In the genomic region with DNA sequence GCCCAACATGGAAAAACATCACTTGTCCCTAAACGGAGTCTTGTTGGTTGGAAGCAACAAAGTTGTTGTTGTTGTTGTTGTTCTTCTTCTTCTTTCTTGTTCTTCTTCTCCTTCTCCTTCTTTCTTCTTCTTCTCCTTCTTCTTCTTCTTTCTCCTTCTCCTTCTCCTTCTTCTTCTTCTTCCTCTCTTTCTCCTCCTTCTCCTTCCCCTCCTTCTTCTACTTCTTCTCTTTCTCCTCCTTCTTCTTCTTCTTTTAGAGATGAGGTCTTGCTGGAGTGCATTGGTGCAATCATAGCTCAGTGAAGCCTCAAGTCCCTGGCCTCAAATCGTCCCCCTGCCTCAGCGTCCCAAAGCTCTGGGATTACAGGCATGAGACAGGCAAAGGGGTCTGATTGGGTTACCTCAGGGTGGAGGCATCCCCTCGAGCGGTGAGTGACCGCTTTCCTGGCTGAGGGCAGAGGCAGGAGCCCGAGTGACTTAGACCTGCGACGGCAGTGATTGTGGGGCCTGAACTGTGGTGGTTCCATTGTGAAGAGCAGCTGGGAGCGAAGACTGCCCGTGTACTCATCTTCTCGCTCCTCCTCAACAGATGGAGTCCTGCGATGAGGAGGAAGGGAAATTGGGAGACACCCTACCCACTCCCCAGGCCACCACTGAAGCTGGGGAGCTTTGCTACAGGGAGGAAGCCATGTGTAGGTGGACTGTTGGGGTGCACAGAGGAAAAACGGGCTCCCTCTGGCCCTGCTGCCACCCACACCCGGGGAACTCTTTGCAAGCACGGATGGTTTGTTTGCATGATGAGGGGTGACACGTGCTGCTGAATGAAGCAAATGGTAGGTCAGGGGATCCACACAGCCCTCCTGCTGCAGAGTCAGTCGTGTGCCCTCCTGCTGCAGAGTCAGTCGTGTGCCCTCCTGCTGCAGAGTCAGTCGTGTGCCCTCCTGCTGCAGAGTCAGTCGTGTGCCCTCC, we compare ENCODE assay signal across 29 cellular contexts. TPM values are rescaled to one million over a fixed set of nuclear protein-coding genes. Genes with fewer than 3 reads are reported as not detected.
A peak's percentile ranks its signal among the peaks of the same experiment; 100 is the strongest.
DNase-seq lines count a peak whose midpoint lies in the region; ATAC-seq, FAIRE-seq and TF ChIP-seq lines count a peak whose summit lies in the region.
"Had no signal": no experiment of that assay in that cellular context is flagged by ENCODE, and none has a peak within 500 bp of the region (broad histone marks: within the 10 kb centered on the region; RNA-seq: fewer than 3 reads in every experiment).

No MANE protein-coding gene starts in this region.

- POLR2A ChIA-PET in HepG2 (lab: Yijun Ruan, JAX), result interaction anchor here (0.8 to 1.8 kb wide), 5 partner anchors 8 to 41 kb away, joined by 3 to 18 read pairs (median 6); no protein-coding TSS in a partner anchor

- H4K20me1 ChIP-seq in HepG2 (ENCODE audit: insufficient read depth, low read length), result no peaks in the 10 kb centered on the region
- no peaks in the 10 kb centered on the region for H4K20me1 ChIP-seq in osteoblast (ENCODE audit: insufficient read depth, low read length)

- H3K36me3 Mint-ChIP-seq in central memory CD8-positive, alpha-beta T cell (ENCODE audit: insufficient read depth), result no peaks in the 10 kb centered on the region
- H3K36me3 Mint-ChIP-seq: CD14-positive monocyte; CD8-positive, alpha-beta memory T cell; IgD-negative memory B cell had no signal

- no peak for TF ChIP-seq RAD21 in HepG2 (CRISPR knock-in tag; IDR thresholded peaks at IDR 0.05)

- H3K4me3 Mint-ChIP-seq in central memory CD8-positive, alpha-beta T cell, result no peak overlapping the region
- H3K4me3 Mint-ChIP-seq: CD14-positive monocyte, GM23338 had no signal

- no peak for FAIRE-seq in HepG2 (lab: Jason Lieb, UNC)
- FAIRE-seq: GM12892, GM19239, RCC 7860 had no signal

- H3K79me2 ChIP-seq in HepG2 (ENCODE audit: insufficient read depth, low read length) (no peaks in the 10 kb centered on the region), osteoblast (ENCODE audit: insufficient read depth, low read length) (no peaks in the 10 kb centered on the region)

- H2AFZ ChIP-seq in HepG2 (ENCODE audit: low read length) (no peak overlapping the region), osteoblast (ENCODE audit: low read length) (no peak overlapping the region)
- H2AFZ ChIP-seq: GM23338 had no signal

- H3K27me3 ChIP-seq in HepG2 (ENCODE audit: control insufficient read depth in 1 of 2, insufficient read depth in 2 of 2, low read length in 2 of 2) (no peaks in the 10 kb centered on the region), osteoblast (ENCODE audit: insufficient read depth, low read length) (peaks cover 11% of the 10 kb centered on the region), transverse colon (no peaks in the 10 kb centered on the region), tibial artery (peaks cover 0 to 10% of the 10 kb centered on the region in 2 donors)

- no peaks in the 10 kb centered on the region for H3K9me3 ChIP-seq in HepG2 (ENCODE audit: low read length)
- no peaks in the 10 kb centered on the region for H3K9me3 ChIP-seq in osteoblast (ENCODE audit: low read depth, low read length)
- H3K9me3 ChIP-seq in transverse colon, result no peaks in the 10 kb centered on the region
- no peaks in the 10 kb centered on the region for H3K9me3 ChIP-seq in tibial artery
- H3K9me3 ChIP-seq: BE2C, HAP-1 had no signal

- peaks cover 67% of the 10 kb centered on the region for H3K4me1 ChIP-seq in HepG2 (ENCODE audit: insufficient read depth, low read length)
- no peaks in the 10 kb centered on the region for H3K4me1 ChIP-seq in osteoblast (ENCODE audit: insufficient read depth, low read length)
- peaks cover 5 to 35% (median 29%) of the 10 kb centered on the region in 4 donors for H3K4me1 ChIP-seq in transverse colon
- H3K4me1 ChIP-seq in tibial artery, result peaks cover 0 to 10% (median 4%) of the 10 kb centered on the region in 4 donors
- H3K4me1 ChIP-seq: BE2C had no signal

- intact Hi-C loops in HepG2 (cut with micrococcal nuclease; ENCODE audit: unreplicated experiment), result no loop called here
- intact Hi-C loops in transverse colon (cut with DNase I; ENCODE audit: low total_unique reads), result no loop called here
- intact Hi-C loops in tibial artery (cut with DNase I; ENCODE audit: low total_unique reads), result no loop called here

- TF ChIP-seq CTCF in HepG2 (CRISPR knock-in tag; IDR thresholded peaks at IDR 0.05), result no peak
- TF ChIP-seq CTCF in osteoblast (IDR thresholded peaks at IDR 0.05; ENCODE audit: extremely low read depth, low read depth, low read length), result no peak
- no peak for TF ChIP-seq CTCF in transverse colon (IDR thresholded peaks at IDR 0.05)
- no peak for TF ChIP-seq CTCF in tibial artery (IDR thresholded peaks at IDR 0.05)

- H3K9ac ChIP-seq in HepG2 (ENCODE audit: insufficient read depth, low read depth, low read length), result peak overlapping the region; percentile 10; the same call in 1 of the 2 replicates

- H3K27me3 Mint-ChIP-seq in central memory CD8-positive, alpha-beta T cell, result peaks cover 27% of the 10 kb centered on the region

- no peaks in the 10 kb centered on the region for H3K9me3 Mint-ChIP-seq in central memory CD8-positive, alpha-beta T cell
- H3K9me3 Mint-ChIP-seq: CD14-positive monocyte; CD8-positive, alpha-beta memory T cell; GM23338; IgD-negative memory B cell had no signal

- peak overlapping the region; percentile 6 for H3K27ac Mint-ChIP-seq in central memory CD8-positive, alpha-beta T cell (ENCODE audit: low read depth)
- H3K27ac Mint-ChIP-seq: CD8-positive, alpha-beta memory T cell; GM23338; IgD-negative memory B cell had no signal

- no peak for TF ChIP-seq POLR2A in HepG2 (IDR thresholded peaks at IDR 0.05; ENCODE audit: insufficient read depth in 1 of 2, low read depth in 2 of 2, low read length in 2 of 2)
- no peak for TF ChIP-seq POLR2A in transverse colon (IDR thresholded peaks at IDR 0.05)

- CTCF ChIA-PET in HepG2 (lab: Yijun Ruan, JAX; ENCODE audit: low intra/inter-chr PET ratio, low total read pairs), result no interaction called here

- H3K4me2 ChIP-seq in HepG2 (ENCODE audit: low read depth, low read length) (peak overlapping the region; percentile 84), osteoblast (ENCODE audit: insufficient read depth, low read length) (no peak overlapping the region)
- H3K4me2 ChIP-seq: GM23338 had no signal

- in situ Hi-C loops in HepG2 (cut with HindIII; ENCODE audit: extremely low pct_ligation_motif_present, low pct_unique_long_range_greater_than_20kb) (no loop called here), transverse colon (cut with MboI; ENCODE audit: low pct_ligation_motif_present in 1 of 4, low pct_unique_long_range_greater_than_20kb in 1 of 4, low sequenced_read_pairs in 3 of 4) (no loop called here)

- BruUV-seq in HepG2 (replicated peaks; lab: Mats Ljungman, UMichigan), result no TSS peak

- H3K36me3 ChIP-seq in HepG2 (replicated peaks in 1 of 2; ENCODE audit: control insufficient read depth in 1 of 2, insufficient read depth in 2 of 2, low read length in 2 of 2) (no peaks in the 10 kb centered on the region), osteoblast (ENCODE audit: insufficient read depth, low read length) (no peaks in the 10 kb centered on the region), transverse colon (no peaks in the 10 kb centered on the region), tibial artery (no peaks in the 10 kb centered on the region)
- H3K36me3 ChIP-seq: BE2C, HAP-1 had no signal

- H3K4me1 Mint-ChIP-seq in central memory CD8-positive, alpha-beta T cell, result peaks cover 5% of the 10 kb centered on the region

- ATAC-seq in central memory CD8-positive, alpha-beta T cell (replicated peaks; ENCODE audit: extremely low read depth, poor library complexity, severe bottlenecking), result no peak
- no peak for ATAC-seq in HepG2
- ATAC-seq: GM23338 had no signal

- H3K4me3 ChIP-seq in HepG2 (replicated peaks in 1 of 3; ENCODE audit: insufficient read depth in 1 of 3, low read depth in 2 of 3, low read length in 3 of 3) (peak overlapping the region in 1 of 3 experiments; percentile 56; a peak in 1 of 6 replicates), osteoblast (ENCODE audit: insufficient read depth, low read length) (no peak overlapping the region), transverse colon (no peak overlapping the region), tibial artery (no peak overlapping the region)
- H3K4me3 ChIP-seq: GM23338, HAP-1, SK-N-MC had no signal

- no peak overlapping the region for H3K27ac ChIP-seq in HepG2 (ENCODE audit: extremely low read length, insufficient read depth, low read length)
- H3K27ac ChIP-seq in osteoblast (ENCODE audit: low read depth, low read length), result no peak overlapping the region
- peak overlapping the region; percentile 25 to 78 (median 56) for H3K27ac ChIP-seq in transverse colon
- H3K27ac ChIP-seq in tibial artery, result no peak overlapping the region
- H3K27ac ChIP-seq: SK-N-MC had no signal

- 56% methylated on average over 21 of the region's 21 CpGs for WGBS in HepG2 (ENCODE audit: low lambda C conversion rate)
- WGBS in transverse colon (ENCODE audit: low coverage in 1 of 2), 2 donors, result 67 to 83% methylated on average over 1 to 18 of the region's 21 CpGs

- DNase-seq in central memory CD8-positive, alpha-beta T cell (ENCODE audit: low spot score in 2 of 2), result no peak
- no peak for DNase-seq in HepG2 (ENCODE audit: low spot score)
- peak; percentile 54 for DNase-seq in osteoblast (ENCODE audit: insufficient read length, low spot score, missing footprints)
- DNase-seq in transverse colon, result no peak
- DNase-seq in DMS79 treated with DMSO at 0.1 percent for 48 hours (lab: John Stamatoyannopoulos, UW), result no peak
- DNase-seq in GM19238 (ENCODE audit: insufficient read length, low spot score), result no peak
- DNase-seq in tibial artery, result no peak
- DNase-seq in activated CD4-positive, alpha-beta T cell treated with anti-CD3 and anti-CD28 coated beads for 4 hours, result no peak
- DNase-seq: ACHN, BE2C, DMS 273 treated with DMSO at 0.1 percent for 48 hours, DND-41, NCI-H1092, NCI-H1436, NCI-H187, NCI-H2171 treated with DMSO at 0.1 percent for 48 hours, NCI-H345, NCI-H524, NCI-H774, SIG-M5 had no signal

- TF ChIP-seq EP300 in HepG2 (IDR thresholded peaks at IDR 0.05; ENCODE audit: low read depth in 2 of 2, low read length in 2 of 2) (no peak), HepG2 (CRISPR knock-in tag; IDR thresholded peaks at IDR 0.05; ENCODE audit: borderline replicate concordance) (no peak), transverse colon (IDR thresholded peaks at IDR 0.05; ENCODE audit: low read depth) (no peak)

RNA-seq across cellular contexts. Expression of gene PER2, which starts 7.0 kb away (rescaled TPM):
- total RNA-seq in HepG2 (2016; rRNA removed; fragmentation: Illumina TruSeq; extraction: Trizol), result 6.8 and 9.4 TPM in 2 replicates
- 21.5 and 22.6 TPM in 2 replicates for total RNA-seq in HepG2 (2016; cell fraction: cytosol; rRNA removed; fragmentation: Illumina TruSeq; extraction: Trizol; ENCODE audit: low read depth)
- 5.4 and 8.6 TPM in 2 replicates for total RNA-seq in HepG2 (2016; cell fraction: insoluble cytoplasmic fraction; rRNA removed; fragmentation: Illumina TruSeq; extraction: Trizol)
- 9.6 TPM in 2 replicates for total RNA-seq in HepG2 (2016; cell fraction: membrane; rRNA removed; fragmentation: Illumina TruSeq; extraction: Trizol)
- total RNA-seq in HepG2 (2016; cell fraction: nucleus; rRNA removed; fragmentation: Illumina TruSeq; extraction: Trizol), result 9.6 and 11.5 TPM in 2 replicates
- polyA plus RNA-seq in HepG2 (2011; rRNA removed), result 5.1 TPM in 2 replicates
- polyA plus RNA-seq in HepG2 (2011; cell fraction: cytosol; rRNA removed), result 2.3 and 2.9 TPM in 2 replicates
- polyA plus RNA-seq in HepG2 (2011; cell fraction: nucleus; rRNA removed), result 12.7 and 15.5 TPM in 2 replicates
- polyA plus RNA-seq in HepG2 (2012), result 7.2 and 7.6 TPM in 2 replicates
- polyA plus RNA-seq in HepG2 (2016; cell fraction: cytosol; fragmentation: Illumina TruSeq; extraction: Trizol; ENCODE audit: low read depth), result 0.31 and 0.44 TPM in 2 replicates
- 5.0 and 6.1 TPM in 2 replicates for polyA plus RNA-seq in HepG2 (2016; cell fraction: insoluble cytoplasmic fraction; fragmentation: Illumina TruSeq; extraction: Trizol; ENCODE audit: low read depth)
- 1.3 and 1.5 TPM in 2 replicates for polyA plus RNA-seq in HepG2 (2016; cell fraction: membrane; fragmentation: Illumina TruSeq; extraction: Trizol; ENCODE audit: low read depth)
- 18.1 and 18.4 TPM in 2 replicates for polyA plus RNA-seq in HepG2 (2016; cell fraction: nucleus; fragmentation: Illumina TruSeq; extraction: Trizol; ENCODE audit: insufficient read depth, low read depth)
- polyA minus RNA-seq in HepG2 (2011; rRNA and poly(A)+ RNA removed; ENCODE audit: low replicate concordance), result 8.0 and 20.0 TPM in 2 replicates
- 6.6 and 9.5 TPM in 2 replicates for polyA minus RNA-seq in HepG2 (2011; cell fraction: cytosol; rRNA and poly(A)+ RNA removed)
- polyA minus RNA-seq in HepG2 (2011; cell fraction: nucleus; rRNA and poly(A)+ RNA removed), result 40.7 and 48.7 TPM in 2 replicates
- 7.4 and 9.4 TPM in 2 replicates for total RNA-seq in osteoblast
- total RNA-seq in transverse colon, result 10 to 100 TPM; 19.1 to 67.3 (median 32.3) TPM

RNA-seq across cellular contexts. Expression of gene TRAF3IP1, which starts 24.9 kb away (rescaled TPM):
- total RNA-seq in HepG2 (2016; rRNA removed; fragmentation: Illumina TruSeq; extraction: Trizol), result 12.9 TPM in 2 replicates
- 11.5 and 11.7 TPM in 2 replicates for total RNA-seq in HepG2 (2016; cell fraction: cytosol; rRNA removed; fragmentation: Illumina TruSeq; extraction: Trizol; ENCODE audit: low read depth)
- total RNA-seq in HepG2 (2016; cell fraction: insoluble cytoplasmic fraction; rRNA removed; fragmentation: Illumina TruSeq; extraction: Trizol), result 12.5 and 15.2 TPM in 2 replicates
- 8.5 and 9.1 TPM in 2 replicates for total RNA-seq in HepG2 (2016; cell fraction: membrane; rRNA removed; fragmentation: Illumina TruSeq; extraction: Trizol)
- 6.5 and 10.2 TPM in 2 replicates for total RNA-seq in HepG2 (2016; cell fraction: nucleus; rRNA removed; fragmentation: Illumina TruSeq; extraction: Trizol)
- 4.1 and 5.0 TPM in 2 replicates for polyA plus RNA-seq in HepG2 (2011; rRNA removed)
- polyA plus RNA-seq in HepG2 (2011; cell fraction: cytosol; rRNA removed), result 2.7 and 3.7 TPM in 2 replicates
- polyA plus RNA-seq in HepG2 (2011; cell fraction: nucleus; rRNA removed), result 4.1 and 4.3 TPM in 2 replicates
- polyA plus RNA-seq in HepG2 (2012), result 7.5 and 8.6 TPM in 2 replicates
- polyA plus RNA-seq in HepG2 (2016; cell fraction: cytosol; fragmentation: Illumina TruSeq; extraction: Trizol; ENCODE audit: low read depth), result 1.2 and 1.5 TPM in 2 replicates
- 16.1 and 18.0 TPM in 2 replicates for polyA plus RNA-seq in HepG2 (2016; cell fraction: insoluble cytoplasmic fraction; fragmentation: Illumina TruSeq; extraction: Trizol; ENCODE audit: low read depth)
- 4.0 and 4.6 TPM in 2 replicates for polyA plus RNA-seq in HepG2 (2016; cell fraction: membrane; fragmentation: Illumina TruSeq; extraction: Trizol; ENCODE audit: low read depth)
- 17.1 and 17.8 TPM in 2 replicates for polyA plus RNA-seq in HepG2 (2016; cell fraction: nucleus; fragmentation: Illumina TruSeq; extraction: Trizol; ENCODE audit: insufficient read depth, low read depth)
- 3.0 and 4.5 TPM in 2 replicates for polyA minus RNA-seq in HepG2 (2011; rRNA and poly(A)+ RNA removed; ENCODE audit: low replicate concordance)
- 2.3 and 3.6 TPM in 2 replicates for polyA minus RNA-seq in HepG2 (2011; cell fraction: cytosol; rRNA and poly(A)+ RNA removed)
- 2.7 and 3.7 TPM in 2 replicates for polyA minus RNA-seq in HepG2 (2011; cell fraction: nucleus; rRNA and poly(A)+ RNA removed)
- total RNA-seq in osteoblast, result 7.6 and 8.5 TPM in 2 replicates
- 10 to 100 TPM in 3 of 4 donors, 1 to 10 TPM in 1; 1.1 to 14.1 (median 10.4) TPM for total RNA-seq in transverse colon

RNA-seq across cellular contexts. Expression of gene HES6, which starts 55.6 kb away (rescaled TPM):
- total RNA-seq in HepG2 (2016; rRNA removed; fragmentation: Illumina TruSeq; extraction: Trizol) (59.0 and 82.8 TPM in 2 replicates), osteoblast (1.8 and 4.0 TPM in 2 replicates), transverse colon (10 to 100 TPM; 15.0 to 94.5 (median 31.7) TPM)
- 147 and 163 TPM in 2 replicates for total RNA-seq in HepG2 (2016; cell fraction: cytosol; rRNA removed; fragmentation: Illumina TruSeq; extraction: Trizol; ENCODE audit: low read depth)
- 53.8 and 85.2 TPM in 2 replicates for total RNA-seq in HepG2 (2016; cell fraction: insoluble cytoplasmic fraction; rRNA removed; fragmentation: Illumina TruSeq; extraction: Trizol)
- total RNA-seq in HepG2 (2016; cell fraction: membrane; rRNA removed; fragmentation: Illumina TruSeq; extraction: Trizol), result 185 and 209 TPM in 2 replicates
- total RNA-seq in HepG2 (2016; cell fraction: nucleus; rRNA removed; fragmentation: Illumina TruSeq; extraction: Trizol), result 38.9 and 45.1 TPM in 2 replicates
- polyA plus RNA-seq in HepG2 (2011; rRNA removed), result 19.5 and 25.3 TPM in 2 replicates
- 16.3 and 30.2 TPM in 2 replicates for polyA plus RNA-seq in HepG2 (2011; cell fraction: cytosol; rRNA removed)
- 53.7 and 55.3 TPM in 2 replicates for polyA plus RNA-seq in HepG2 (2011; cell fraction: nucleus; rRNA removed)
- polyA plus RNA-seq in HepG2 (2012), result 15.6 and 22.1 TPM in 2 replicates
- polyA plus RNA-seq in HepG2 (2016; cell fraction: cytosol; fragmentation: Illumina TruSeq; extraction: Trizol; ENCODE audit: low read depth), result 142 and 160 TPM in 2 replicates
- 56.0 and 58.7 TPM in 2 replicates for polyA plus RNA-seq in HepG2 (2016; cell fraction: insoluble cytoplasmic fraction; fragmentation: Illumina TruSeq; extraction: Trizol; ENCODE audit: low read depth)
- polyA plus RNA-seq in HepG2 (2016; cell fraction: membrane; fragmentation: Illumina TruSeq; extraction: Trizol; ENCODE audit: low read depth), result 144 and 147 TPM in 2 replicates
- 73.3 and 84.5 TPM in 2 replicates for polyA plus RNA-seq in HepG2 (2016; cell fraction: nucleus; fragmentation: Illumina TruSeq; extraction: Trizol; ENCODE audit: insufficient read depth, low read depth)
- polyA minus RNA-seq in HepG2 (2011; rRNA and poly(A)+ RNA removed; ENCODE audit: low replicate concordance), result 0.30 and 12.1 TPM in 2 replicates
- 10.4 and 11.7 TPM in 2 replicates for polyA minus RNA-seq in HepG2 (2011; cell fraction: cytosol; rRNA and poly(A)+ RNA removed)
- 3.1 and 4.4 TPM in 2 replicates for polyA minus RNA-seq in HepG2 (2011; cell fraction: nucleus; rRNA and poly(A)+ RNA removed)

Comparison
In these comparisons a context has a peak if more than half of its experiments do, and no peak if none do; other contexts are left out.
1. H3K27ac ChIP-seq: peak in transverse colon (4 of 4); none in HepG2 (single experiment), osteoblast (single experiment) and tibial artery (0 of 2).